ENCODE assay signal across 25 cellular contexts in the genomic region with DNA sequence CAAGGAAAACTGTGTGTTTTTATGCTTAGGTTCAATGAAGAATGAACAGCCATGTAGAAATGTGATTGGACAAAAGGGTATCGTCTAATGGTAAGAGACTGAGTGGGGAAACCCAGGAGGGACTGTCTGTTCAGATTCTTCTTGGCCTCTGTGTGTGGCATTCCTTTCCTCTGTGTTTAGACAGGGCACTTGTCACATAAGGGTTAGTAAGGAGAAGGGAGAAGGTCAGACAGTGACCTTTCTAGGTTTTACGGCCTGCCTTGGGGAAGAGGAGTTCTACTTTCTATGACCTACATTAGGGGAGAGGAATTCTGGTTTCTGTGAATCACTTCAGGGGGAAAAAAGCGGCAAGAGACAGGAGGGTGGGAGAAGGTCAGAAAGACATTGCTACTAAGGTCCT.
A peak's percentile ranks its signal among the peaks of the same experiment; 100 is the strongest.
DNase-seq lines count a peak whose midpoint lies in the region; ATAC-seq, FAIRE-seq and TF ChIP-seq lines count a peak whose summit lies in the region.
"Had no signal": no experiment of that assay in that cellular context is flagged by ENCODE, and none has a peak within 500 bp of the region (broad histone marks: within the 10 kb centered on the region; RNA-seq: fewer than 3 reads in every experiment).

No MANE protein-coding gene starts in this region.

- H4K20me1 ChIP-seq in KMS-11 (ENCODE audit: insufficient read depth), result no peaks in the 10 kb centered on the region
- no peaks in the 10 kb centered on the region for H4K20me1 ChIP-seq in astrocyte (ENCODE audit: insufficient read depth, low read length)
- H4K20me1 ChIP-seq: BLaER1 treated with 17β-estradiol and CSF1 and Interleukin-3, amounts not matched to agents 10 nM and 100 nM had no signal

- H3K4me3 ChIP-seq in KMS-11 (IDR thresholded peaks at IDR 0.05; ENCODE audit: insufficient read depth, low read depth, low read length), result no peak overlapping the region
- H3K4me3 ChIP-seq in astrocyte (ENCODE audit: insufficient read depth, low read depth, low read length), result no peak overlapping the region
- H3K4me3 ChIP-seq in tibial artery, result no peak overlapping the region
- H3K4me3 ChIP-seq: A549; BLaER1 treated with 17β-estradiol and CSF1 and Interleukin-3, amounts not matched to agents 10 nM and 100 nM; GM12878; GM23248 had no signal

- H3K4me1 ChIP-seq in KMS-11 (ENCODE audit: low read depth, poor library complexity, severe bottlenecking) (peaks cover 43% of the 10 kb centered on the region), astrocyte (ENCODE audit: insufficient read depth, low read length) (no peaks in the 10 kb centered on the region), tibial artery (no peaks in the 10 kb centered on the region)
- H3K4me1 ChIP-seq: A549, BE2C had no signal

- H3K36me3 Mint-ChIP-seq in astrocyte (ENCODE audit: low read depth, unreplicated experiment), result no peaks in the 10 kb centered on the region
- no peaks in the 10 kb centered on the region for H3K36me3 Mint-ChIP-seq in nephron progenitor cell (ENCODE audit: low read depth)
- peaks cover 11% of the 10 kb centered on the region for H3K36me3 Mint-ChIP-seq in progenitor cell of endocrine pancreas (ENCODE audit: insufficient read depth)
- H3K36me3 Mint-ChIP-seq: CD14-positive monocyte; CD8-positive, alpha-beta memory T cell had no signal

- intact Hi-C loops in tibial artery (cut with DNase I; ENCODE audit: low total_unique reads), result no loop called here

- H3K4me3 Mint-ChIP-seq in astrocyte (ENCODE audit: unreplicated experiment) (no peak overlapping the region), nephron progenitor cell (no peak overlapping the region), progenitor cell of endocrine pancreas (ENCODE audit: low read depth) (no peak overlapping the region)
- no peak overlapping the region for H3K4me3 Mint-ChIP-seq in stimulated activated naive CD8-positive, alpha-beta T cell treated with anti-CD3 and anti-CD28 coated beads, Interleukin-15, amount 100 ng/mL, for 72 hours
- H3K4me3 Mint-ChIP-seq: CD14-positive monocyte; CD4-positive, alpha-beta T cell; CD8-positive, alpha-beta memory T cell; H9 had no signal

- H3K27me3 Mint-ChIP-seq in astrocyte (ENCODE audit: low read depth, unreplicated experiment) (no peaks in the 10 kb centered on the region), nephron progenitor cell (ENCODE audit: low read depth, poor library complexity) (peaks cover 4% of the 10 kb centered on the region), progenitor cell of endocrine pancreas (no peaks in the 10 kb centered on the region)
- peaks cover 13% of the 10 kb centered on the region for H3K27me3 Mint-ChIP-seq in stimulated activated naive CD8-positive, alpha-beta T cell treated with anti-CD3 and anti-CD28 coated beads, Interleukin-15, amount 100 ng/mL, for 72 hours

- H3K27ac ChIP-seq in KMS-11 (peak overlapping the region; percentile 75), astrocyte (ENCODE audit: low read depth, low read length) (no peak overlapping the region), tibial artery (no peak overlapping the region)
- H3K27ac ChIP-seq: A549; BLaER1 treated with 17β-estradiol and CSF1 and Interleukin-3, amounts not matched to agents 10 nM and 100 nM; GM23248 had no signal

- H3K9me3 Mint-ChIP-seq in astrocyte (ENCODE audit: unreplicated experiment), result no peaks in the 10 kb centered on the region
- H3K9me3 Mint-ChIP-seq in nephron progenitor cell, result no peaks in the 10 kb centered on the region
- H3K9me3 Mint-ChIP-seq in progenitor cell of endocrine pancreas (ENCODE audit: low read depth), result peaks cover 22% of the 10 kb centered on the region
- H3K9me3 Mint-ChIP-seq in stimulated activated naive CD8-positive, alpha-beta T cell treated with anti-CD3 and anti-CD28 coated beads, Interleukin-15, amount 100 ng/mL, for 72 hours, result no peaks in the 10 kb centered on the region
- H3K9me3 Mint-ChIP-seq: CD4-positive, alpha-beta T cell; CD8-positive, alpha-beta memory T cell had no signal

- FAIRE-seq in astrocyte (lab: Jason Lieb, UNC), result peak; percentile 17
- FAIRE-seq: A549, GM12878, GM19239, H1 had no signal

- H3K36me3 ChIP-seq in KMS-11 (ENCODE audit: insufficient read depth), result no peaks in the 10 kb centered on the region
- H3K36me3 ChIP-seq in astrocyte (ENCODE audit: insufficient read depth, low read length), result no peaks in the 10 kb centered on the region
- no peaks in the 10 kb centered on the region for H3K36me3 ChIP-seq in tibial artery
- H3K36me3 ChIP-seq: BE2C; BLaER1 treated with 17β-estradiol and CSF1 and Interleukin-3, amounts not matched to agents 10 nM and 100 nM had no signal

- H3K27ac Mint-ChIP-seq in astrocyte (ENCODE audit: unreplicated experiment) (no peak overlapping the region), nephron progenitor cell (peak overlapping the region; percentile 6), progenitor cell of endocrine pancreas (peak overlapping the region; percentile 63)
- H3K27ac Mint-ChIP-seq in stimulated activated naive CD8-positive, alpha-beta T cell treated with anti-CD3 and anti-CD28 coated beads, Interleukin-15, amount 100 ng/mL, for 72 hours, result no peak overlapping the region
- H3K27ac Mint-ChIP-seq: CD14-positive monocyte; CD4-positive, alpha-beta T cell; CD8-positive, alpha-beta memory T cell; H9 had no signal

- DNase-seq in astrocyte (ENCODE audit: low read depth), result no peak
- DNase-seq in nephron progenitor cell, result no peak
- no peak for DNase-seq in progenitor cell of endocrine pancreas (ENCODE audit: low spot score, unreplicated experiment)
- no peak for DNase-seq in activated naive CD4-positive, alpha-beta T cell treated with anti-CD3 and anti-CD28 coated beads, Interleukin-2, amount 50 U/mL, for 16 hours
- no peak for DNase-seq in stimulated activated naive CD8-positive, alpha-beta T cell treated with anti-CD3 and anti-CD28 coated beads, Interleukin-15, amount 100 ng/mL, for 72 hours
- no peak for DNase-seq in tibial artery
- DNase-seq: 8988T; ACHN; AML-193; BE2C; CD4-positive, alpha-beta T cell; CD8-positive, alpha-beta memory T cell; DMS53; DMS79 treated with DMSO at 0.1 percent for 48 hours; GDM1; GM23248; H9 had no signal

- no peaks in the 10 kb centered on the region for H3K79me2 ChIP-seq in KMS-11 (ENCODE audit: insufficient read depth, low read depth)
- H3K79me2 ChIP-seq in astrocyte (ENCODE audit: insufficient read depth, low read length), result no peaks in the 10 kb centered on the region

- H3K9ac ChIP-seq in KMS-11, result peak overlapping the region; percentile 23; the same call in 1 of the 2 replicates
- no peak overlapping the region for H3K9ac ChIP-seq in astrocyte (ENCODE audit: low read length)
- H3K9ac ChIP-seq: BLaER1 treated with 17β-estradiol and CSF1 and Interleukin-3, amounts not matched to agents 10 nM and 100 nM; GM23248 had no signal

- ATAC-seq in stimulated activated naive CD8-positive, alpha-beta T cell treated with anti-CD3 and anti-CD28 coated beads, Interleukin-15, amount 100 ng/mL, for 72 hours, result no peak
- ATAC-seq: A549, GM12878, HCT116 had no signal

- H3K27me3 ChIP-seq in KMS-11 (ENCODE audit: insufficient read depth, low read depth) (no peaks in the 10 kb centered on the region), astrocyte (ENCODE audit: insufficient read depth, low read length) (no peaks in the 10 kb centered on the region), tibial artery (peaks cover 0 to 3% of the 10 kb centered on the region in 2 donors)
- H3K27me3 ChIP-seq: BE2C; BLaER1 treated with 17β-estradiol and CSF1 and Interleukin-3, amounts not matched to agents 10 nM and 100 nM had no signal

- H3K4me1 Mint-ChIP-seq in astrocyte (ENCODE audit: low read depth, unreplicated experiment) (peaks cover 6% of the 10 kb centered on the region), nephron progenitor cell (peaks cover 21% of the 10 kb centered on the region), progenitor cell of endocrine pancreas (ENCODE audit: low read depth) (peaks cover 28% of the 10 kb centered on the region)
- H3K4me1 Mint-ChIP-seq in stimulated activated naive CD8-positive, alpha-beta T cell treated with anti-CD3 and anti-CD28 coated beads, Interleukin-15, amount 100 ng/mL, for 72 hours, result no peaks in the 10 kb centered on the region
- H3K4me1 Mint-ChIP-seq: CD14-positive monocyte; CD8-positive, alpha-beta memory T cell had no signal

- peak overlapping the region; percentile 99 for H3K4me2 ChIP-seq in KMS-11
- H3K4me2 ChIP-seq in astrocyte (ENCODE audit: low read length), result no peak overlapping the region
- H3K4me2 ChIP-seq: A549 had no signal

- H3K9me3 ChIP-seq in astrocyte (ENCODE audit: insufficient read depth, low read depth, low read length) (no peaks in the 10 kb centered on the region), tibial artery (no peaks in the 10 kb centered on the region)
- H3K9me3 ChIP-seq: A549; BE2C; BLaER1 treated with 17β-estradiol and CSF1 and Interleukin-3, amounts not matched to agents 10 nM and 100 nM had no signal

- TF ChIP-seq CTCF in KMS-11 (conservative IDR thresholded peaks at IDR 0.05; ENCODE audit: low read depth, low read length) (no peak), astrocyte (IDR thresholded peaks at IDR 0.05; ENCODE audit: insufficient read depth, low read depth, low read length) (no peak), nephron progenitor cell (IDR thresholded peaks at IDR 0.05) (no peak), progenitor cell of endocrine pancreas (IDR thresholded peaks at IDR 0.05; ENCODE audit: unreplicated experiment) (no peak), tibial artery (IDR thresholded peaks at IDR 0.05) (no peak)

- peak overlapping the region; percentile 45 for H2AFZ ChIP-seq in KMS-11 (ENCODE audit: low read depth)
- no peak overlapping the region for H2AFZ ChIP-seq in astrocyte (ENCODE audit: low read depth, low read length)
- H2AFZ ChIP-seq: GM23248 had no signal

Comparison
In these comparisons a context has a peak if more than half of its experiments do, and no peak if none do; other contexts are left out.
1. H3K27ac Mint-ChIP-seq: peak in nephron progenitor cell (single experiment) and progenitor cell of endocrine pancreas (single experiment); none in astrocyte (single experiment) and stimulated activated naive CD8-positive, alpha-beta T cell treated with anti-CD3 and anti-CD28 coated beads, Interleukin-15, amount 100 ng/mL, for 72 hours (0 of 2).